1 cellular context compared by ENCODE assay signal in the genomic region with DNA sequence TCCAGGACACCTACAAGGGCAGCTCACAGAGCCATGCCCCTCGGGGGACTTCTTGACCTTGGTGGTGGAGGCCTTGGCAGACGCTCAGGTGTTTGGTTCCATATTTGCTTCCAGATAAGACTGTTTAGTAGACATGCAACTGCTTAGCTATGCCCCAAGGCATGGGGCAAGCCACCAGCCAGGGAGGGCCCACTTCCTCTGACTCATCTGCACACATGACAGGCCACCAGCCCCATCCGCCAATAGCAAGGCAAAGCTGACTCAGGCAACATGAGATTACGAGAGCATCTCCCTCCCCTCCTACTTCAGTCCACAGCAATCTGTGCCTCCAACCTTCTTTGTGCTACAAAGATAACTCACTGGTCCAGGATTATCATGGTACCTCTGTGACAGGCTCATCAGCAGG.
A peak's percentile ranks its signal among the peaks of the same experiment; 100 is the strongest.
TF ChIP-seq lines count a peak whose summit lies in the region.

No MANE protein-coding gene starts in this region.

TF ChIP-seq in K562, 482 proteins besides CTCF, POLR2A, EP300 and RAD21 (continued from another document and continues in another):
- TF ChIP-seq, protein P1, sequence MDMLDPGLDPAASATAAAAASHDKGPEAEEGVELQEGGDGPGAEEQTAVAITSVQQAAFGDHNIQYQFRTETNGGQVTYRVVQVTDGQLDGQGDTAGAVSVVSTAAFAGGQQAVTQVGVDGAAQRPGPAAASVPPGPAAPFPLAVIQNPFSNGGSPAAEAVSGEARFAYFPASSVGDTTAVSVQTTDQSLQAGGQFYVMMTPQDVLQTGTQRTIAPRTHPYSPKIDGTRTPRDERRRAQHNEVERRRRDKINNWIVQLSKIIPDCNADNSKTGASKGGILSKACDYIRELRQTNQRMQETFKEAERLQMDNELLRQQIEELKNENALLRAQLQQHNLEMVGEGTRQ (CRISPR knock-in tag; IDR thresholded peaks at IDR 0.05) = peak; percentile 90
- no peak for TF ChIP-seq KDM4B (IDR thresholded peaks at IDR 0.05; ENCODE audit: borderline replicate concordance in 2 of 2, low read depth in 1 of 2)
- 0 out of 2 replicates have a peak, but pooled peaks have one; percentile 33 for TF ChIP-seq ELF1 (tag; IDR thresholded peaks at IDR 0.05)
- TF ChIP-seq ZNF316 (IDR thresholded peaks at IDR 0.05) = peak; percentile 51
- peak; percentile 81 for TF ChIP-seq ZNF134 (CRISPR knock-in tag; conservative IDR thresholded peaks at IDR 0.05)
- TF ChIP-seq CTBP1 (IDR thresholded peaks at IDR 0.05; ENCODE audit: borderline replicate concordance) = peak; percentile 100
- no peak for TF ChIP-seq MTA1 (IDR thresholded peaks at IDR 0.05; ENCODE audit: borderline replicate concordance)
- no peak for TF ChIP-seq CREB1 (IDR thresholded peaks at IDR 0.05)
- no peak for TF ChIP-seq CREB1 (CRISPR knock-in tag; IDR thresholded peaks at IDR 0.05)
- peak; percentile 43 for TF ChIP-seq NFYB (IDR thresholded peaks at IDR 0.05; ENCODE audit: extremely low read depth, insufficient read length)
- 0 out of 4 replicates have a peak, but pooled peaks of 1 of the 2 experiments have one; percentile 45 for TF ChIP-seq TBL1XR1 (IDR thresholded peaks at IDR 0.05; ENCODE audit: low read length in 2 of 2)
- no peak for TF ChIP-seq LEF1 (IDR thresholded peaks at IDR 0.05)
- TF ChIP-seq CBFA2T3 (IDR thresholded peaks at IDR 0.05) = peak; percentile 91
- TF ChIP-seq, protein P2, sequence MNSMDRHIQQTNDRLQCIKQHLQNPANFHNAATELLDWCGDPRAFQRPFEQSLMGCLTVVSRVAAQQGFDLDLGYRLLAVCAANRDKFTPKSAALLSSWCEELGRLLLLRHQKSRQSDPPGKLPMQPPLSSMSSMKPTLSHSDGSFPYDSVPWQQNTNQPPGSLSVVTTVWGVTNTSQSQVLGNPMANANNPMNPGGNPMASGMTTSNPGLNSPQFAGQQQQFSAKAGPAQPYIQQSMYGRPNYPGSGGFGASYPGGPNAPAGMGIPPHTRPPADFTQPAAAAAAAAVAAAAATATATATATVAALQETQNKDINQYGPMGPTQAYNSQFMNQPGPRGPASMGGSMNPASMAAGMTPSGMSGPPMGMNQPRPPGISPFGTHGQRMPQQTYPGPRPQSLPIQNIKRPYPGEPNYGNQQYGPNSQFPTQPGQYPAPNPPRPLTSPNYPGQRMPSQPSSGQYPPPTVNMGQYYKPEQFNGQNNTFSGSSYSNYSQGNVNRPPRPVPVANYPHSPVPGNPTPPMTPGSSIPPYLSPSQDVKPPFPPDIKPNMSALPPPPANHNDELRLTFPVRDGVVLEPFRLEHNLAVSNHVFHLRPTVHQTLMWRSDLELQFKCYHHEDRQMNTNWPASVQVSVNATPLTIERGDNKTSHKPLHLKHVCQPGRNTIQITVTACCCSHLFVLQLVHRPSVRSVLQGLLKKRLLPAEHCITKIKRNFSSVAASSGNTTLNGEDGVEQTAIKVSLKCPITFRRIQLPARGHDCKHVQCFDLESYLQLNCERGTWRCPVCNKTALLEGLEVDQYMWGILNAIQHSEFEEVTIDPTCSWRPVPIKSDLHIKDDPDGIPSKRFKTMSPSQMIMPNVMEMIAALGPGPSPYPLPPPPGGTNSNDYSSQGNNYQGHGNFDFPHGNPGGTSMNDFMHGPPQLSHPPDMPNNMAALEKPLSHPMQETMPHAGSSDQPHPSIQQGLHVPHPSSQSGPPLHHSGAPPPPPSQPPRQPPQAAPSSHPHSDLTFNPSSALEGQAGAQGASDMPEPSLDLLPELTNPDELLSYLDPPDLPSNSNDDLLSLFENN (IDR thresholded peaks at IDR 0.05; ENCODE audit: low read depth in 2 of 2, low read length in 2 of 2) = 0 out of 4 replicates have a peak, but pooled peaks of 1 of the 2 experiments have one; percentile 37
- TF ChIP-seq NRF1 (conservative IDR thresholded peaks at IDR 0.05 in 1 of 2, IDR thresholded peaks at IDR 0.05 in 1 of 2) = 0 out of 4 replicates have a peak, but pooled peaks of 1 of the 2 experiments have one; percentile 12
- TF ChIP-seq ZNF384 (IDR thresholded peaks at IDR 0.05; ENCODE audit: low read depth, low read length) = no peak
- TF ChIP-seq HSF4 (CRISPR knock-in tag; IDR thresholded peaks at IDR 0.05; ENCODE audit: borderline replicate concordance) = no peak
- TF ChIP-seq, protein P3, sequence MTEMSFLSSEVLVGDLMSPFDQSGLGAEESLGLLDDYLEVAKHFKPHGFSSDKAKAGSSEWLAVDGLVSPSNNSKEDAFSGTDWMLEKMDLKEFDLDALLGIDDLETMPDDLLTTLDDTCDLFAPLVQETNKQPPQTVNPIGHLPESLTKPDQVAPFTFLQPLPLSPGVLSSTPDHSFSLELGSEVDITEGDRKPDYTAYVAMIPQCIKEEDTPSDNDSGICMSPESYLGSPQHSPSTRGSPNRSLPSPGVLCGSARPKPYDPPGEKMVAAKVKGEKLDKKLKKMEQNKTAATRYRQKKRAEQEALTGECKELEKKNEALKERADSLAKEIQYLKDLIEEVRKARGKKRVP (CRISPR knock-in tag; IDR thresholded peaks at IDR 0.05) = no peak
- TF ChIP-seq, protein P4, sequence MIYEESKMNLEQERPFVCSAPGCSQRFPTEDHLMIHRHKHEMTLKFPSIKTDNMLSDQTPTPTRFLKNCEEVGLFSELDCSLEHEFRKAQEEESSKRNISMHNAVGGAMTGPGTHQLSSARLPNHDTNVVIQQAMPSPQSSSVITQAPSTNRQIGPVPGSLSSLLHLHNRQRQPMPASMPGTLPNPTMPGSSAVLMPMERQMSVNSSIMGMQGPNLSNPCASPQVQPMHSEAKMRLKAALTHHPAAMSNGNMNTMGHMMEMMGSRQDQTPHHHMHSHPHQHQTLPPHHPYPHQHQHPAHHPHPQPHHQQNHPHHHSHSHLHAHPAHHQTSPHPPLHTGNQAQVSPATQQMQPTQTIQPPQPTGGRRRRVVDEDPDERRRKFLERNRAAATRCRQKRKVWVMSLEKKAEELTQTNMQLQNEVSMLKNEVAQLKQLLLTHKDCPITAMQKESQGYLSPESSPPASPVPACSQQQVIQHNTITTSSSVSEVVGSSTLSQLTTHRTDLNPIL (CRISPR knock-in tag; IDR thresholded peaks at IDR 0.05) = no peak
- peak; percentile 96 for TF ChIP-seq JUND (IDR thresholded peaks at IDR 0.05; ENCODE audit: borderline replicate concordance, low read depth, low read length)
- peak; percentile 95; the same call in 2 of the 3 replicates for TF ChIP-seq JUND (tag; IDR thresholded peaks at IDR 0.05; ENCODE audit: borderline replicate concordance, low read depth, low read length)
- 0 out of 2 replicates have a peak, but pooled peaks have one; percentile 41 for TF ChIP-seq ZNF232 (CRISPR knock-in tag; IDR thresholded peaks at IDR 0.05)
- no peak for TF ChIP-seq SNIP1 (IDR thresholded peaks at IDR 0.05; ENCODE audit: low read depth)
- TF ChIP-seq, protein P5, sequence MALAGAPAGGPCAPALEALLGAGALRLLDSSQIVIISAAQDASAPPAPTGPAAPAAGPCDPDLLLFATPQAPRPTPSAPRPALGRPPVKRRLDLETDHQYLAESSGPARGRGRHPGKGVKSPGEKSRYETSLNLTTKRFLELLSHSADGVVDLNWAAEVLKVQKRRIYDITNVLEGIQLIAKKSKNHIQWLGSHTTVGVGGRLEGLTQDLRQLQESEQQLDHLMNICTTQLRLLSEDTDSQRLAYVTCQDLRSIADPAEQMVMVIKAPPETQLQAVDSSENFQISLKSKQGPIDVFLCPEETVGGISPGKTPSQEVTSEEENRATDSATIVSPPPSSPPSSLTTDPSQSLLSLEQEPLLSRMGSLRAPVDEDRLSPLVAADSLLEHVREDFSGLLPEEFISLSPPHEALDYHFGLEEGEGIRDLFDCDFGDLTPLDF (CRISPR knock-in tag; IDR thresholded peaks at IDR 0.05) = no peak
- peak; percentile 94 for TF ChIP-seq HDAC2 (IDR thresholded peaks at IDR 0.05)
- TF ChIP-seq, protein P6, sequence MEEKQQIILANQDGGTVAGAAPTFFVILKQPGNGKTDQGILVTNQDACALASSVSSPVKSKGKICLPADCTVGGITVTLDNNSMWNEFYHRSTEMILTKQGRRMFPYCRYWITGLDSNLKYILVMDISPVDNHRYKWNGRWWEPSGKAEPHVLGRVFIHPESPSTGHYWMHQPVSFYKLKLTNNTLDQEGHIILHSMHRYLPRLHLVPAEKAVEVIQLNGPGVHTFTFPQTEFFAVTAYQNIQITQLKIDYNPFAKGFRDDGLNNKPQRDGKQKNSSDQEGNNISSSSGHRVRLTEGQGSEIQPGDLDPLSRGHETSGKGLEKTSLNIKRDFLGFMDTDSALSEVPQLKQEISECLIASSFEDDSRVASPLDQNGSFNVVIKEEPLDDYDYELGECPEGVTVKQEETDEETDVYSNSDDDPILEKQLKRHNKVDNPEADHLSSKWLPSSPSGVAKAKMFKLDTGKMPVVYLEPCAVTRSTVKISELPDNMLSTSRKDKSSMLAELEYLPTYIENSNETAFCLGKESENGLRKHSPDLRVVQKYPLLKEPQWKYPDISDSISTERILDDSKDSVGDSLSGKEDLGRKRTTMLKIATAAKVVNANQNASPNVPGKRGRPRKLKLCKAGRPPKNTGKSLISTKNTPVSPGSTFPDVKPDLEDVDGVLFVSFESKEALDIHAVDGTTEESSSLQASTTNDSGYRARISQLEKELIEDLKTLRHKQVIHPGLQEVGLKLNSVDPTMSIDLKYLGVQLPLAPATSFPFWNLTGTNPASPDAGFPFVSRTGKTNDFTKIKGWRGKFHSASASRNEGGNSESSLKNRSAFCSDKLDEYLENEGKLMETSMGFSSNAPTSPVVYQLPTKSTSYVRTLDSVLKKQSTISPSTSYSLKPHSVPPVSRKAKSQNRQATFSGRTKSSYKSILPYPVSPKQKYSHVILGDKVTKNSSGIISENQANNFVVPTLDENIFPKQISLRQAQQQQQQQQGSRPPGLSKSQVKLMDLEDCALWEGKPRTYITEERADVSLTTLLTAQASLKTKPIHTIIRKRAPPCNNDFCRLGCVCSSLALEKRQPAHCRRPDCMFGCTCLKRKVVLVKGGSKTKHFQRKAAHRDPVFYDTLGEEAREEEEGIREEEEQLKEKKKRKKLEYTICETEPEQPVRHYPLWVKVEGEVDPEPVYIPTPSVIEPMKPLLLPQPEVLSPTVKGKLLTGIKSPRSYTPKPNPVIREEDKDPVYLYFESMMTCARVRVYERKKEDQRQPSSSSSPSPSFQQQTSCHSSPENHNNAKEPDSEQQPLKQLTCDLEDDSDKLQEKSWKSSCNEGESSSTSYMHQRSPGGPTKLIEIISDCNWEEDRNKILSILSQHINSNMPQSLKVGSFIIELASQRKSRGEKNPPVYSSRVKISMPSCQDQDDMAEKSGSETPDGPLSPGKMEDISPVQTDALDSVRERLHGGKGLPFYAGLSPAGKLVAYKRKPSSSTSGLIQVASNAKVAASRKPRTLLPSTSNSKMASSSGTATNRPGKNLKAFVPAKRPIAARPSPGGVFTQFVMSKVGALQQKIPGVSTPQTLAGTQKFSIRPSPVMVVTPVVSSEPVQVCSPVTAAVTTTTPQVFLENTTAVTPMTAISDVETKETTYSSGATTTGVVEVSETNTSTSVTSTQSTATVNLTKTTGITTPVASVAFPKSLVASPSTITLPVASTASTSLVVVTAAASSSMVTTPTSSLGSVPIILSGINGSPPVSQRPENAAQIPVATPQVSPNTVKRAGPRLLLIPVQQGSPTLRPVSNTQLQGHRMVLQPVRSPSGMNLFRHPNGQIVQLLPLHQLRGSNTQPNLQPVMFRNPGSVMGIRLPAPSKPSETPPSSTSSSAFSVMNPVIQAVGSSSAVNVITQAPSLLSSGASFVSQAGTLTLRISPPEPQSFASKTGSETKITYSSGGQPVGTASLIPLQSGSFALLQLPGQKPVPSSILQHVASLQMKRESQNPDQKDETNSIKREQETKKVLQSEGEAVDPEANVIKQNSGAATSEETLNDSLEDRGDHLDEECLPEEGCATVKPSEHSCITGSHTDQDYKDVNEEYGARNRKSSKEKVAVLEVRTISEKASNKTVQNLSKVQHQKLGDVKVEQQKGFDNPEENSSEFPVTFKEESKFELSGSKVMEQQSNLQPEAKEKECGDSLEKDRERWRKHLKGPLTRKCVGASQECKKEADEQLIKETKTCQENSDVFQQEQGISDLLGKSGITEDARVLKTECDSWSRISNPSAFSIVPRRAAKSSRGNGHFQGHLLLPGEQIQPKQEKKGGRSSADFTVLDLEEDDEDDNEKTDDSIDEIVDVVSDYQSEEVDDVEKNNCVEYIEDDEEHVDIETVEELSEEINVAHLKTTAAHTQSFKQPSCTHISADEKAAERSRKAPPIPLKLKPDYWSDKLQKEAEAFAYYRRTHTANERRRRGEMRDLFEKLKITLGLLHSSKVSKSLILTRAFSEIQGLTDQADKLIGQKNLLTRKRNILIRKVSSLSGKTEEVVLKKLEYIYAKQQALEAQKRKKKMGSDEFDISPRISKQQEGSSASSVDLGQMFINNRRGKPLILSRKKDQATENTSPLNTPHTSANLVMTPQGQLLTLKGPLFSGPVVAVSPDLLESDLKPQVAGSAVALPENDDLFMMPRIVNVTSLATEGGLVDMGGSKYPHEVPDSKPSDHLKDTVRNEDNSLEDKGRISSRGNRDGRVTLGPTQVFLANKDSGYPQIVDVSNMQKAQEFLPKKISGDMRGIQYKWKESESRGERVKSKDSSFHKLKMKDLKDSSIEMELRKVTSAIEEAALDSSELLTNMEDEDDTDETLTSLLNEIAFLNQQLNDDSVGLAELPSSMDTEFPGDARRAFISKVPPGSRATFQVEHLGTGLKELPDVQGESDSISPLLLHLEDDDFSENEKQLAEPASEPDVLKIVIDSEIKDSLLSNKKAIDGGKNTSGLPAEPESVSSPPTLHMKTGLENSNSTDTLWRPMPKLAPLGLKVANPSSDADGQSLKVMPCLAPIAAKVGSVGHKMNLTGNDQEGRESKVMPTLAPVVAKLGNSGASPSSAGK (IDR thresholded peaks at IDR 0.05) = peak; percentile 49
- peak; percentile 56 for TF ChIP-seq FOS (IDR thresholded peaks at IDR 0.05; ENCODE audit: extremely low read depth, insufficient read length)
- TF ChIP-seq TAL1 (IDR thresholded peaks at IDR 0.05) = peak; percentile 66
- TF ChIP-seq ILF3 (IDR thresholded peaks at IDR 0.05; ENCODE audit: borderline replicate concordance) = no peak
- peak; percentile 61; the same call in 1 of the 2 replicates for TF ChIP-seq ZNF584 (CRISPR knock-in tag; IDR thresholded peaks at IDR 0.05; ENCODE audit: low read depth)
- TF ChIP-seq ETS2 (tag; IDR thresholded peaks at IDR 0.05; ENCODE audit: borderline replicate concordance, poor library complexity, severe bottlenecking) = no peak
- 0 out of 2 replicates have a peak, but pooled peaks have one; percentile 87 for TF ChIP-seq ZNF589 (CRISPR knock-in tag; IDR thresholded peaks at IDR 0.05; ENCODE audit: low read depth)
- TF ChIP-seq ETV1 (tag; conservative IDR thresholded peaks at IDR 0.05; ENCODE audit: low read depth) = no peak
- TF ChIP-seq SAP30 (IDR thresholded peaks at IDR 0.05; ENCODE audit: borderline replicate concordance, insufficient read depth, low read depth, low read length, poor library complexity, severe bottlenecking) = no peak
- TF ChIP-seq ZNF311 (CRISPR knock-in tag; IDR thresholded peaks at IDR 0.05) = no peak
- TF ChIP-seq DNMT1 (IDR thresholded peaks at IDR 0.05) = no peak
- no peak for TF ChIP-seq ZNF778 (CRISPR knock-in tag; IDR thresholded peaks at IDR 0.05)
- TF ChIP-seq SREBF2 (CRISPR knock-in tag; IDR thresholded peaks at IDR 0.05) = no peak
- no peak for TF ChIP-seq ZNF830 (CRISPR knock-in tag; IDR thresholded peaks at IDR 0.05)
- TF ChIP-seq FOXK2 (conservative IDR thresholded peaks at IDR 0.05 in 1 of 2, IDR thresholded peaks at IDR 0.05 in 1 of 2; ENCODE audit: low read depth in 2 of 2) = 0 out of 4 replicates have a peak, but pooled peaks of 1 of the 2 experiments have one; percentile 14
- TF ChIP-seq CBFA2T2 (conservative IDR thresholded peaks at IDR 0.05) = peak; percentile 85
- peak; percentile 52; the same call in 1 of the 2 replicates for TF ChIP-seq KLF1 (tag; IDR thresholded peaks at IDR 0.05)
- TF ChIP-seq SIX5 (IDR thresholded peaks at IDR 0.05; ENCODE audit: borderline replicate concordance in 1 of 2, insufficient read depth in 1 of 2, low read depth in 1 of 2, low read length in 2 of 2) = no peak
- no peak for TF ChIP-seq MCM2 (IDR thresholded peaks at IDR 0.05; ENCODE audit: low read depth)
- peak; percentile 46; the same call in 1 of the 2 replicates for TF ChIP-seq TOE1 (IDR thresholded peaks at IDR 0.05; ENCODE audit: borderline replicate concordance)
- TF ChIP-seq TOE1 (CRISPR knock-in tag; IDR thresholded peaks at IDR 0.05; ENCODE audit: borderline replicate concordance, low read depth) = no peak
